8 cellular contexts compared by ENCODE assay signal in the genomic region with DNA sequence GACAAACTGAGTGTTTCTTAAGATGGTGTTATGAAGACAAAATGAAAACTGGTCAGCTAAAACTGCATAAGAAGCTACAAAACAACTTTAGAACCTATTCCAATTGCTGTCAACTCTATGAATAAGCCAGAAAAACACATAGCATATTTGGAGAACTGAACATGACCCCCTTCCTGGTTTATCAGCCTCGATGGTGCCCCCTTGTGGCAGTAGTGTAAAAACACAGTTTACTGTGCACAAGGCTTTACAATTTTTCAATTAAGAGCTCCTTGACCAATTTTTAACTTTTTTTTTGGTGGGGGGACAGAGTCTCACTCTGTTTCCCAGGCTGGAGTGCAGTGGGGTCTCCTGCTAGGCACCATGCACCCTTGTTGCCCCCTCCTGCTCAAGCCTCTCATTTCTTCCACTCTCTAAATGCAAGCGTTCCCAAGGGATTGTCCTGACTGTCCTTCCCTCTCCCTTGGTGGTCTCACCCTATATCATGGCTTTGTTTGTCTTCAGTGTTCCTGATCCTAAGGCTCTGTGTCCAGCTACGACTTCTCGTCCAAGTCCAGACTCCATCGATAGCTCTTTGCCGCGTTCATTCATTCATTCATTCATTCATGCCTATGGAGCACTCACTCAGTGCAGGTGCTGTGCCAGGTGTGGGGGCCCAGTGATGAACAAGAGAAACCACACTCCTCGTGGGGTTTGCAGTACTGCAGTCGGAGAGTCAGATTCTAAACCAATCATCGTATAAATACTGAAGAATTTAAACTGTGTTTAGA. TPM values are rescaled to one million over a fixed set of nuclear protein-coding genes. Genes with fewer than 3 reads are reported as not detected.
DNase-seq lines count a peak whose midpoint lies in the region; ATAC-seq and TF ChIP-seq lines count a peak whose summit lies in the region.

No MANE protein-coding gene starts in this region.

- H3K27me3 ChIP-seq in CD8-positive, alpha-beta memory T cell (ENCODE audit: insufficient read depth, low read length, poor library complexity, severe bottlenecking), result no peaks in the 10 kb centered on the region
- H3K27me3 ChIP-seq in PC-9 (ENCODE audit: insufficient read depth, low read depth) (no peaks in the 10 kb centered on the region; the same call in 1 of the 2 replicates), esophagus muscularis mucosa (no peaks in the 10 kb centered on the region), neuronal stem cell (ENCODE audit: control insufficient read depth in 3 of 3, insufficient read depth in 3 of 3, low read depth in 1 of 3, low read length in 3 of 3) (no peaks in the 10 kb centered on the region), tibial artery (peaks cover 0 to 2% of the 10 kb centered on the region in 2 donors)

- H3K4me2 ChIP-seq in PC-9 (no peak overlapping the region), neuronal stem cell (ENCODE audit: insufficient read depth, low read length, poor library complexity, severe bottlenecking) (no peak overlapping the region)

- no peak overlapping the region for H3K9ac ChIP-seq in neuronal stem cell (ENCODE audit: low read depth, low read length, poor library complexity)

- H3K23ac ChIP-seq in neuronal stem cell (ENCODE audit: low read depth, low read length, poor library complexity), result no peak overlapping the region

- peaks cover 10% of the 10 kb centered on the region for H3K4me1 ChIP-seq in CD8-positive, alpha-beta memory T cell (ENCODE audit: insufficient read depth, low read length)
- H3K4me1 ChIP-seq in PC-9 (replicated peaks; ENCODE audit: insufficient read depth) (0 out of 2 replicates have a peak, but pooled peaks cover 6% of the 10 kb centered on the region), esophagus muscularis mucosa (peaks cover 24 to 42% (median 39%) of the 10 kb centered on the region in 4 donors), neuronal stem cell (ENCODE audit: control insufficient read depth in 2 of 2, insufficient read depth in 1 of 2, low read depth in 1 of 2, low read length in 2 of 2) (no peaks in the 10 kb centered on the region), tibial artery (peaks cover 0 to 27% (median 17%) of the 10 kb centered on the region in 4 donors)

- H3K79me1 ChIP-seq in neuronal stem cell (ENCODE audit: low read depth, low read length), result no peaks in the 10 kb centered on the region

- 61% methylated on average over 10 of the region's 10 CpGs for WGBS in esophagus muscularis mucosa
- WGBS in neuronal stem cell (ENCODE audit: extremely low coverage in 2 of 2, insufficient read length in 2 of 2, insufficient replicate concordance in 1 of 2), 2 donors, result no CpG with 5 or more reads among the region's 10 CpGs

- no peak for TF ChIP-seq POLR2A in esophagus muscularis mucosa (IDR thresholded peaks at IDR 0.05; ENCODE audit: low read depth)

- no peaks in the 10 kb centered on the region for H3K9me2 ChIP-seq in PC-9 (ENCODE audit: insufficient read depth)

- no peaks in the 10 kb centered on the region for H3K9me3 Mint-ChIP-seq in CD8-positive, alpha-beta memory T cell

- H3K4me1 Mint-ChIP-seq in CD8-positive, alpha-beta memory T cell, result peaks cover 21 to 35% (median 28%) of the 10 kb centered on the region in 3 donors

- no peak overlapping the region for H4K8ac ChIP-seq in neuronal stem cell (ENCODE audit: low read depth, low read length)

- CTCF ChIA-PET in CD8-positive, alpha-beta memory T cell (lab: Charles Lee), result interaction anchor here (0.7 to 2.9 kb wide), 16 partner anchors 11 to 878 kb away, joined by 3 to 35 read pairs (median 6); no protein-coding TSS in a partner anchor
- CTCF ChIA-PET in PC-9 (lab: Charles Lee), result interaction anchor here (0.5 to 1.4 kb wide), 6 partner anchors 17 to 197 kb away, joined by 3 to 4 read pairs (median 3); partner anchors contain the start of gene P3H4

- peaks cover 2 to 3% of the 10 kb centered on the region in 2 donors for H3K27me3 Mint-ChIP-seq in CD8-positive, alpha-beta memory T cell

- DNase-seq in CD8-positive, alpha-beta memory T cell, result peak; percentile 66 to 84 (median 67)
- peak; percentile 46 to 68 for DNase-seq in PC-9
- peak; percentile 81 for DNase-seq in activated T-cell treated with anti-CD3 and anti-CD28 coated beads for 1 hour (ENCODE audit: low read depth)
- no peak for DNase-seq in esophagus muscularis mucosa (ENCODE audit: extremely low spot score)
- peak; percentile 70 for DNase-seq in neuronal stem cell (ENCODE audit: low spot score)
- DNase-seq in tibial artery, result peak in 1 of 2 donors; percentile 77

- TF ChIP-seq CTCF in PC-9 (conservative IDR thresholded peaks at IDR 0.05) (peak; percentile 88), esophagus muscularis mucosa (IDR thresholded peaks at IDR 0.05) (peak; percentile 75 to 89 (median 79)), tibial artery (IDR thresholded peaks at IDR 0.05) (peak; percentile 63 to 84)

- TF ChIP-seq RAD21 in Ishikawa (IDR thresholded peaks at IDR 0.05; ENCODE audit: low read depth), result peak; percentile 41

- H3F3A ChIP-seq in PC-9 (ENCODE audit: insufficient read depth, low read depth), result peaks cover 48% of the 10 kb centered on the region

- H3K4me3 Mint-ChIP-seq in CD8-positive, alpha-beta memory T cell, result peak overlapping the region in 1 of 7 donors; percentile 60

- no peak overlapping the region for H2BK12ac ChIP-seq in neuronal stem cell (ENCODE audit: low read length)

- peaks cover 11% of the 10 kb centered on the region for H3K79me2 ChIP-seq in PC-9 (ENCODE audit: low read depth)

- POLR2A ChIA-PET in CD8-positive, alpha-beta memory T cell (lab: Charles Lee), result interaction anchor here (1.2 to 1.7 kb wide), 2 partner anchors 17 to 30 kb away, joined by 4 to 11 read pairs; no protein-coding TSS in a partner anchor
- POLR2A ChIA-PET in PC-9 (lab: Charles Lee; ENCODE audit: unreplicated experiment), result interaction anchor here (0.5 to 0.8 kb wide), 7 partner anchors 21 to 1287 kb away, joined by 3 to 8 read pairs (median 4); no protein-coding TSS in a partner anchor

- no peak overlapping the region for H4K91ac ChIP-seq in neuronal stem cell (ENCODE audit: low read depth, low read length, poor library complexity)

- no peak overlapping the region for H2BK120ac ChIP-seq in neuronal stem cell (ENCODE audit: low read depth, low read length)

- no peaks in the 10 kb centered on the region for H3K9me3 ChIP-seq in CD8-positive, alpha-beta memory T cell (ENCODE audit: low read length)
- H3K9me3 ChIP-seq in PC-9 (ENCODE audit: insufficient read depth, low read depth) (no peaks in the 10 kb centered on the region), esophagus muscularis mucosa (no peaks in the 10 kb centered on the region), neuronal stem cell (replicated peaks in 1 of 2; ENCODE audit: control insufficient read depth in 2 of 2, insufficient read depth in 1 of 2, low read depth in 1 of 2, low read length in 2 of 2) (no peaks in the 10 kb centered on the region), tibial artery (no peaks in the 10 kb centered on the region)

- H3K14ac ChIP-seq in neuronal stem cell (ENCODE audit: low read length), result no peak overlapping the region

- H2AK5ac ChIP-seq in neuronal stem cell (ENCODE audit: low read depth, low read length), result no peak overlapping the region

- H3K36me3 Mint-ChIP-seq in CD8-positive, alpha-beta memory T cell, result peaks cover 11 to 43% (median 17%) of the 10 kb centered on the region in 3 donors

- no peak overlapping the region for H2AFZ ChIP-seq in PC-9
- no peak overlapping the region for H2AFZ ChIP-seq in neuronal stem cell (ENCODE audit: low read length)

- no peak for ATAC-seq in HG03097 (IDR thresholded peaks at IDR 0.05; ENCODE audit: low FRiP score, unreplicated experiment)

- H3K4ac ChIP-seq in neuronal stem cell (ENCODE audit: low read length), result no peak overlapping the region

- H2BK15ac ChIP-seq in neuronal stem cell (ENCODE audit: low read length), result no peak overlapping the region

- peaks cover 18% of the 10 kb centered on the region for H4K20me1 ChIP-seq in PC-9 (ENCODE audit: insufficient read depth)

- BruUV-seq in PC-9 (replicated peaks; lab: Mats Ljungman, UMichigan), result no TSS peak

- peaks cover 35% of the 10 kb centered on the region for H3K36me3 ChIP-seq in CD8-positive, alpha-beta memory T cell (ENCODE audit: insufficient read depth, low read length)
- H3K36me3 ChIP-seq in PC-9 (ENCODE audit: low read depth) (peaks cover 18% of the 10 kb centered on the region), esophagus muscularis mucosa (peaks cover 37 to 44% (median 44%) of the 10 kb centered on the region in 4 donors), neuronal stem cell (replicated peaks in 1 of 2; ENCODE audit: control insufficient read depth in 2 of 2, insufficient read depth in 2 of 2, low read length in 2 of 2) (peaks cover 22 to 39% of the 10 kb centered on the region in 2 donors), tibial artery (peaks cover 41 to 46% (median 44%) of the 10 kb centered on the region in 3 donors)

- H3K27ac ChIP-seq in CD8-positive, alpha-beta memory T cell (ENCODE audit: low read depth, low read length), result no peak overlapping the region
- H3K27ac ChIP-seq in PC-9 (no peak overlapping the region), esophagus muscularis mucosa (replicated peaks in 1 of 4) (peak overlapping the region in 3 of 4 donors; percentile 10 to 58 (median 57)), neuronal stem cell (replicated peaks; ENCODE audit: low read length) (no peak overlapping the region), tibial artery (peak overlapping the region in 1 of 2 donors; percentile 47)

- intact Hi-C loops in PC-9 (cut with micrococcal nuclease; ENCODE audit: unreplicated experiment), result no loop called here
- intact Hi-C loops in esophagus muscularis mucosa (cut with DNase I), result no loop called here
- intact Hi-C loops in tibial artery (cut with DNase I; ENCODE audit: low total_unique reads), result no loop called here

- no peak overlapping the region for H3K4me3 ChIP-seq in CD8-positive, alpha-beta memory T cell (ENCODE audit: low read length)
- H3K4me3 ChIP-seq in PC-9, result no peak overlapping the region
- H3K4me3 ChIP-seq in esophagus muscularis mucosa, result no peak overlapping the region
- no peak overlapping the region for H3K4me3 ChIP-seq in neuronal stem cell (ENCODE audit: low read length in 2 of 2)
- H3K4me3 ChIP-seq in tibial artery, result no peak overlapping the region

- TF ChIP-seq EP300 in Ishikawa (IDR thresholded peaks at IDR 0.05; ENCODE audit: borderline replicate concordance), result no peak
- TF ChIP-seq EP300 in esophagus muscularis mucosa (IDR thresholded peaks at IDR 0.05), result no peak

- H3K18ac ChIP-seq in neuronal stem cell (ENCODE audit: low read length), result no peak overlapping the region

- H3K27ac Mint-ChIP-seq in CD8-positive, alpha-beta memory T cell, result peak overlapping the region in 6 of 8 donors; percentile 6 to 83 (median 78)

- no peak overlapping the region for H2BK5ac ChIP-seq in neuronal stem cell (ENCODE audit: low read length)

RNA-seq across cellular contexts. Expression of gene EIF1, which starts 7.5 kb away (rescaled TPM):
- total RNA-seq in CD8-positive, alpha-beta memory T cell, result 1,000 to 10,000 TPM; 1,446 to 1,504 TPM
- polyA plus RNA-seq in CD8-positive, alpha-beta memory T cell, result 1,526 TPM
- total RNA-seq in PC-9 (2021), result 775 and 874 TPM in 2 replicates
- 100 to 1,000 TPM; 158 to 426 (median 207) TPM for total RNA-seq in esophagus muscularis mucosa
- 353 TPM for polyA plus RNA-seq in neuronal stem cell (2013, experiment 1 of 2)
- polyA plus RNA-seq in neuronal stem cell (2013, experiment 2 of 2), result 340 TPM

RNA-seq across cellular contexts. Expression of gene GAST, which starts 16.0 kb away (rescaled TPM):
- not detected for total RNA-seq in CD8-positive, alpha-beta memory T cell
- not detected for polyA plus RNA-seq in CD8-positive, alpha-beta memory T cell
- total RNA-seq in PC-9 (2021) (0.87 TPM in 1 of 2 replicates, not detected in the other), esophagus muscularis mucosa (not detected)
- not detected for polyA plus RNA-seq in neuronal stem cell (2013, experiment 1 of 2)
- not detected for polyA plus RNA-seq in neuronal stem cell (2013, experiment 2 of 2)

RNA-seq across cellular contexts. Expression of gene HAP1, which starts 38.3 kb away (rescaled TPM):
- under 1 TPM; 0.13 to 0.18 TPM for total RNA-seq in CD8-positive, alpha-beta memory T cell
- not detected for polyA plus RNA-seq in CD8-positive, alpha-beta memory T cell
- 1.1 and 2.2 TPM in 2 replicates for total RNA-seq in PC-9 (2021)
- total RNA-seq in esophagus muscularis mucosa, result under 1 TPM in 1 of 4 donors, not detected in 3; 0.19 TPM
- polyA plus RNA-seq in neuronal stem cell (2013, experiment 1 of 2), result 1.5 TPM
- 1.5 TPM for polyA plus RNA-seq in neuronal stem cell (2013, experiment 2 of 2)

Comparison
In these comparisons a context has a peak if more than half of its experiments do, and no peak if none do; other contexts are left out.
1. H3K27ac ChIP-seq: peak in esophagus muscularis mucosa (3 of 4); none in CD8-positive, alpha-beta memory T cell (single experiment), PC-9 (single experiment) and neuronal stem cell (single experiment).
2. Peak in every context shown above with its lines, with median percentiles within 50 percentile points of each other: CTCF ChIP-seq.